In the genomic region with DNA sequence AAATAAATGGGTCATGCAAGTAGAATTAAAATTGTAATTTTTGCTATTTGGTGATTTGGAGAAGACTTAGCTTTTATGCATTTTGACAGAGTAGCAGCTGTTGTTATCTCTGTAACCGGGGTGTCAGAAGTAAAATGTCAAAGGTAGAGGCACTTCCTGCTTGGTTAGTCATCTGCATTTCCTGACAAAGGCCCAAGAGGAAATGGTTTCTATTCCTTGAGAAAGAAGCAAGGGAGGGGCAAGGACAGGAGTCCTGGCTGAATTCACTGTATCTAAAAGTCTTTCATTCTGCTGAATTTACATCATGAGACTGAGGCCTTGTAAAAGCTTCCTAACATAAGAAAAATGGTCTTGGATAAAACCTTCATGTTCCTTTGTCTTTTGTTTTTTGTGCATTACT, we compare ENCODE assay signal across 8 cellular contexts.
DNase-seq lines count a peak whose midpoint lies in the region; ATAC-seq and TF ChIP-seq lines count a peak whose summit lies in the region.

No MANE protein-coding gene starts in this region.

- no peak overlapping the region for H3K4me3 ChIP-seq in Jurkat, Clone E6-1 (ENCODE audit: low read length)
- H3K4me3 ChIP-seq in lower lobe of right lung: no peak overlapping the region

- no peak for TF ChIP-seq CTCF in lower lobe of right lung (IDR thresholded peaks at IDR 0.05)

- intact Hi-C loops in lower lobe of right lung (cut with DNase I): no loop called here

- H3K4me1 ChIP-seq in lower lobe of right lung: peaks cover 13% of the 10 kb centered on the region

- H3K36me3 ChIP-seq in lower lobe of right lung: no peaks in the 10 kb centered on the region

- peak; percentile 77 for DNase-seq in Jurkat, Clone E6-1 (ENCODE audit: low read depth, low spot score)
- no peak for DNase-seq in lower lobe of right lung
- DNase-seq in activated effector memory CD4-positive, alpha-beta T cell treated with anti-CD3 and anti-CD28 coated beads, Interleukin-2, amount 50 U/mL, for 16 hours: no peak
- DNase-seq in GM19238 (ENCODE audit: insufficient read length, low spot score): no peak
- DNase-seq in NCI-H1436 (lab: John Stamatoyannopoulos, UW): no peak

- no peaks in the 10 kb centered on the region for H3K9me3 ChIP-seq in lower lobe of right lung

- no peaks in the 10 kb centered on the region for H3K27me3 ChIP-seq in lower lobe of right lung (ENCODE audit: low read depth)

- ATAC-seq in GM18499 (IDR thresholded peaks at IDR 0.05; ENCODE audit: insufficient read depth, unreplicated experiment) (peak; percentile 47), GM21825 (IDR thresholded peaks at IDR 0.05; ENCODE audit: unreplicated experiment) (peak; percentile 69), esophagus mucosa (peak; percentile 71), lower lobe of right lung (no peak)

- H3K27ac ChIP-seq in lower lobe of right lung: no peak overlapping the region

Comparison
In these comparisons a context has a peak if more than half of its experiments do, and no peak if none do; other contexts are left out.
1. ATAC-seq: peak in GM18499 (single experiment), GM21825 (single experiment) and esophagus mucosa (single experiment); none in lower lobe of right lung (0 of 2).